In genomic region chr16:11181889-11182279, GRCh38 we compare ENCODE assay signal across 10 cellular contexts.
DNase-seq lines count a peak whose midpoint lies in the region; ATAC-seq and TF ChIP-seq lines count a peak whose summit lies in the region.
"Had no signal": no experiment of that assay in that cellular context is flagged by ENCODE, and none has a peak within 500 bp of the region (broad histone marks: within the 10 kb centered on the region; RNA-seq: fewer than 3 reads in every experiment).

No MANE protein-coding gene starts in this region.

- 76 to 83% methylated on average over 8 to 12 of the region's 12 CpGs for WGBS in endodermal cell (ENCODE audit: insufficient coverage in 1 of 2, insufficient read length in 1 of 2), 2 experiments

- TF ChIP-seq CTCF in AG04450 (IDR thresholded peaks at IDR 0.05; ENCODE audit: low read depth, low read length): no peak
- no peak for TF ChIP-seq CTCF in endodermal cell (conservative IDR thresholded peaks at IDR 0.05)
- TF ChIP-seq CTCF in CD8-positive, alpha-beta T cell (IDR thresholded peaks at IDR 0.05): no peak

- no peaks in the 10 kb centered on the region for H3K4me1 ChIP-seq in endodermal cell (ENCODE audit: control insufficient read depth, insufficient read depth, low read length)
- peaks cover 4% of the 10 kb centered on the region for H3K4me1 ChIP-seq in CD8-positive, alpha-beta T cell (ENCODE audit: insufficient read depth, low read length)
- H3K4me1 ChIP-seq: Caco-2 had no signal

- H3K36me3 Mint-ChIP-seq in activated T-helper 1 cell treated with anti-CD3 and anti-CD28 coated beads, Interleukin-12 subunit alpha, Interleukin-12 subunit beta, Interleukin-2, Interleukin-4 antibody, amounts not matched to agents 30 ng/mL and 10 ng/mL and 1 ng/mL, durations not matched to agents 14 hours and 24 hours and 36 hours (ENCODE audit: low read depth): peaks cover 20% of the 10 kb centered on the region
- H3K36me3 Mint-ChIP-seq in memory B cell (peaks cover 16% of the 10 kb centered on the region), endodermal cell (ENCODE audit: low read depth) (peaks cover 3% of the 10 kb centered on the region)
- peaks cover 25% of the 10 kb centered on the region for H3K36me3 Mint-ChIP-seq in CD8-positive, alpha-beta T cell

- peak overlapping the region; percentile 78 for H3K27ac Mint-ChIP-seq in activated T-helper 1 cell treated with anti-CD3 and anti-CD28 coated beads, Interleukin-12 subunit alpha, Interleukin-12 subunit beta, Interleukin-2, Interleukin-4 antibody, amounts not matched to agents 30 ng/mL and 10 ng/mL and 1 ng/mL, durations not matched to agents 14 hours and 24 hours and 36 hours
- H3K27ac Mint-ChIP-seq in memory B cell (peak overlapping the region; percentile 79), endodermal cell (no peak overlapping the region)
- H3K27ac Mint-ChIP-seq in CD8-positive, alpha-beta T cell: no peak overlapping the region

- no peaks in the 10 kb centered on the region for H3K36me3 ChIP-seq in endodermal cell (ENCODE audit: control insufficient read depth, insufficient read depth, low read length)
- peaks cover 4% of the 10 kb centered on the region for H3K36me3 ChIP-seq in CD8-positive, alpha-beta T cell (ENCODE audit: insufficient read depth, low read length)

- peaks cover 28% of the 10 kb centered on the region for H3K4me1 Mint-ChIP-seq in activated T-helper 1 cell treated with anti-CD3 and anti-CD28 coated beads, Interleukin-12 subunit alpha, Interleukin-12 subunit beta, Interleukin-2, Interleukin-4 antibody, amounts not matched to agents 30 ng/mL and 10 ng/mL and 1 ng/mL, durations not matched to agents 14 hours and 24 hours and 36 hours (ENCODE audit: low read depth)
- H3K4me1 Mint-ChIP-seq in memory B cell (peaks cover 12% of the 10 kb centered on the region), endodermal cell (peaks cover 9% of the 10 kb centered on the region)
- H3K4me1 Mint-ChIP-seq in CD8-positive, alpha-beta T cell (ENCODE audit: low read depth): peaks cover 6% of the 10 kb centered on the region

- no peak overlapping the region for H3K9ac ChIP-seq in endodermal cell (ENCODE audit: extremely low read depth, low read length, poor library complexity, severe bottlenecking)

- H3K9me3 ChIP-seq in AG04450 (ENCODE audit: control insufficient read depth, insufficient read depth, low read length) (no peaks in the 10 kb centered on the region; the same call in 1 of the 2 replicates), endodermal cell (ENCODE audit: control insufficient read depth, low read length) (no peaks in the 10 kb centered on the region)
- no peaks in the 10 kb centered on the region for H3K9me3 ChIP-seq in CD8-positive, alpha-beta T cell (ENCODE audit: low read length)
- H3K9me3 ChIP-seq: Caco-2 had no signal

- CTCF ChIA-PET in AG04450 (lab: Charles Lee): no interaction called here
- CTCF ChIA-PET in CD8-positive, alpha-beta T cell (lab: Charles Lee): no interaction called here

- H3K4me3 ChIP-seq in AG04450 (ENCODE audit: low read depth, low read length) (no peak overlapping the region), endodermal cell (ENCODE audit: low read length) (no peak overlapping the region)
- no peak overlapping the region for H3K4me3 ChIP-seq in CD8-positive, alpha-beta T cell (ENCODE audit: low read depth, low read length)

- no peak for DNase-seq in AG04450 (ENCODE audit: low read depth, low spot score)
- DNase-seq in activated T-helper 1 cell treated with anti-CD3 and anti-CD28 coated beads, Interleukin-12 subunit alpha, Interleukin-12 subunit beta, Interleukin-2, Interleukin-4 antibody, amounts not matched to agents 30 ng/mL and 10 ng/mL and 1 ng/mL, durations not matched to agents 14 hours and 24 hours and 36 hours (ENCODE audit: low spot score): no peak
- peak in 1 of 2 donors; percentile 39 for DNase-seq in memory B cell (ENCODE audit: low spot score in 2 of 2)
- DNase-seq in endodermal cell: no peak
- DNase-seq in NCI-H748 treated with DMSO at 0.1 percent for 48 hours (lab: John Stamatoyannopoulos, UW): no peak
- no peak for DNase-seq in CD8-positive, alpha-beta T cell
- DNase-seq: Caco-2, NCI-H2029 had no signal

- ATAC-seq in HG02798 (IDR thresholded peaks at IDR 0.05; ENCODE audit: poor library complexity, unreplicated experiment) (peak; percentile 30), memory B cell (ENCODE audit: low read depth) (peak; percentile 73), HG03039 (IDR thresholded peaks at IDR 0.05; ENCODE audit: unreplicated experiment) (no peak)
- no peak for ATAC-seq in CD8-positive, alpha-beta T cell

- no peaks in the 10 kb centered on the region for H3K9me3 Mint-ChIP-seq in activated T-helper 1 cell treated with anti-CD3 and anti-CD28 coated beads, Interleukin-12 subunit alpha, Interleukin-12 subunit beta, Interleukin-2, Interleukin-4 antibody, amounts not matched to agents 30 ng/mL and 10 ng/mL and 1 ng/mL, durations not matched to agents 14 hours and 24 hours and 36 hours
- H3K9me3 Mint-ChIP-seq in memory B cell: no peaks in the 10 kb centered on the region
- no peaks in the 10 kb centered on the region for H3K9me3 Mint-ChIP-seq in endodermal cell
- H3K9me3 Mint-ChIP-seq in CD8-positive, alpha-beta T cell: no peaks in the 10 kb centered on the region

- H3K27ac ChIP-seq in AG04450 (ENCODE audit: low read depth, low read length) (peak overlapping the region; percentile 31), endodermal cell (ENCODE audit: low read depth, low read length) (no peak overlapping the region)
- H3K27ac ChIP-seq in CD8-positive, alpha-beta T cell (ENCODE audit: low read depth, low read length): no peak overlapping the region

- POLR2A ChIA-PET in AG04450 (lab: Yijun Ruan, JAX): no interaction called here
- POLR2A ChIA-PET in CD8-positive, alpha-beta T cell (lab: Charles Lee): no interaction called here

- H3K27me3 ChIP-seq in AG04450 (ENCODE audit: control insufficient read depth, insufficient read depth, low read length) (no peaks in the 10 kb centered on the region), endodermal cell (ENCODE audit: control insufficient read depth, insufficient read depth, low read length, poor library complexity, severe bottlenecking) (no peaks in the 10 kb centered on the region)
- H3K27me3 ChIP-seq in CD8-positive, alpha-beta T cell (ENCODE audit: insufficient read depth, low read length): no peaks in the 10 kb centered on the region

- H3K4me3 Mint-ChIP-seq in activated T-helper 1 cell treated with anti-CD3 and anti-CD28 coated beads, Interleukin-12 subunit alpha, Interleukin-12 subunit beta, Interleukin-2, Interleukin-4 antibody, amounts not matched to agents 30 ng/mL and 10 ng/mL and 1 ng/mL, durations not matched to agents 14 hours and 24 hours and 36 hours: peak overlapping the region; percentile 49
- H3K4me3 Mint-ChIP-seq in memory B cell (peak overlapping the region; percentile 3), endodermal cell (no peak overlapping the region)
- H3K4me3 Mint-ChIP-seq in CD8-positive, alpha-beta T cell: no peak overlapping the region

- no peaks in the 10 kb centered on the region for H3K27me3 Mint-ChIP-seq in activated T-helper 1 cell treated with anti-CD3 and anti-CD28 coated beads, Interleukin-12 subunit alpha, Interleukin-12 subunit beta, Interleukin-2, Interleukin-4 antibody, amounts not matched to agents 30 ng/mL and 10 ng/mL and 1 ng/mL, durations not matched to agents 14 hours and 24 hours and 36 hours (ENCODE audit: insufficient read depth)
- H3K27me3 Mint-ChIP-seq in memory B cell (no peaks in the 10 kb centered on the region), endodermal cell (ENCODE audit: insufficient read depth) (no peaks in the 10 kb centered on the region)
- no peaks in the 10 kb centered on the region for H3K27me3 Mint-ChIP-seq in CD8-positive, alpha-beta T cell (ENCODE audit: low read depth)

- intact Hi-C loops in activated T-helper 1 cell treated with anti-CD3 and anti-CD28 coated beads, Interleukin-12 subunit alpha, Interleukin-12 subunit beta, Interleukin-2, Interleukin-4 antibody, amounts not matched to agents 30 ng/mL and 10 ng/mL and 1 ng/mL, durations not matched to agents 14 hours and 24 hours and 36 hours (cut with micrococcal nuclease): no loop called here
- intact Hi-C loops in CD8-positive, alpha-beta T cell (cut with DNase I, micrococcal nuclease): loop anchor here in 1 of 2 experiments (10.0 kb wide), 1 partner anchor 73 kb away; the partner anchor contains the start of gene SOCS1

Comparison
In these comparisons a context has a peak if more than half of its experiments do, and no peak if none do; other contexts are left out.
1. ATAC-seq: peak in HG02798 (single experiment) and memory B cell (single experiment); none in CD8-positive, alpha-beta T cell (single experiment) and HG03039 (single experiment).
2. H3K27ac Mint-ChIP-seq: peak in activated T-helper 1 cell treated with anti-CD3 and anti-CD28 coated beads, Interleukin-12 subunit alpha, Interleukin-12 subunit beta, Interleukin-2, Interleukin-4 antibody, amounts not matched to agents 30 ng/mL and 10 ng/mL and 1 ng/mL, durations not matched to agents 14 hours and 24 hours and 36 hours (single experiment) and memory B cell (single experiment); none in endodermal cell (single experiment) and CD8-positive, alpha-beta T cell (single experiment).
3. H3K4me3 Mint-ChIP-seq: peak in activated T-helper 1 cell treated with anti-CD3 and anti-CD28 coated beads, Interleukin-12 subunit alpha, Interleukin-12 subunit beta, Interleukin-2, Interleukin-4 antibody, amounts not matched to agents 30 ng/mL and 10 ng/mL and 1 ng/mL, durations not matched to agents 14 hours and 24 hours and 36 hours (single experiment) and memory B cell (single experiment); none in endodermal cell (single experiment) and CD8-positive, alpha-beta T cell (single experiment).